ENCODE assay signal across 1 cellular context in genomic region chr2:111698743-111699554, GRCh38.
TF ChIP-seq lines count a peak whose summit lies in the region.

No MANE protein-coding gene starts in this region.

TF ChIP-seq in HepG2, 621 proteins besides CTCF, POLR2A, EP300 and RAD21 (continued from another document and continues in another):
- TF ChIP-seq KLF6 (CRISPR knock-in tag; IDR thresholded peaks at IDR 0.05) (peak; percentile 41; the same call in 1 of the 2 replicates), ZBTB20 (CRISPR knock-in tag; IDR thresholded peaks at IDR 0.05; ENCODE audit: borderline replicate concordance, low read depth) (peak; percentile 88; the same call in 1 of the 2 replicates), NCOA1 (CRISPR knock-in tag; IDR thresholded peaks at IDR 0.05) (no peak), ZNF891 (CRISPR knock-in tag; IDR thresholded peaks at IDR 0.05) (0 out of 2 replicates have a peak, but pooled peaks have one; percentile 29), EEA1 (CRISPR knock-in tag; IDR thresholded peaks at IDR 0.05; ENCODE audit: borderline replicate concordance) (no peak), MYNN (CRISPR knock-in tag; IDR thresholded peaks at IDR 0.05; ENCODE audit: low read depth) (no peak), ZNF781 (CRISPR knock-in tag; IDR thresholded peaks at IDR 0.05; ENCODE audit: borderline replicate concordance, not compliant biosample characterization) (no peak), ZNF501 (CRISPR knock-in tag; IDR thresholded peaks at IDR 0.05) (peak; percentile 92), KAT7 (CRISPR knock-in tag; IDR thresholded peaks at IDR 0.05; ENCODE audit: borderline replicate concordance) (no peak), HNF1B (CRISPR knock-in tag; IDR thresholded peaks at IDR 0.05) (peak; percentile 64; the same call in 1 of the 2 replicates), SCMH1 (CRISPR knock-in tag; IDR thresholded peaks at IDR 0.05; ENCODE audit: borderline replicate concordance) (no peak), ZGPAT (CRISPR knock-in tag; IDR thresholded peaks at IDR 0.05) (peak; percentile 84), ZNF317 (CRISPR knock-in tag; IDR thresholded peaks at IDR 0.05) (peak; percentile 66), ATF7-NPFF (CRISPR knock-in tag; IDR thresholded peaks at IDR 0.05; ENCODE audit: low read depth) (no peak), CBX5 (CRISPR knock-in tag; IDR thresholded peaks at IDR 0.05; ENCODE audit: borderline replicate concordance) (peak; percentile 52; the same call in 1 of the 2 replicates), KDM5A (IDR thresholded peaks at IDR 0.05; ENCODE audit: borderline replicate concordance, low read length) (no peak), FOXA1 (IDR thresholded peaks at IDR 0.05) (no peak), FOXA1 (CRISPR knock-in tag; IDR thresholded peaks at IDR 0.05) (no peak; the same call in 1 of the 2 replicates), CREB1 (IDR thresholded peaks at IDR 0.05) (0 out of 2 replicates have a peak, but pooled peaks have one; percentile 16), CREB1 (CRISPR knock-in tag; IDR thresholded peaks at IDR 0.05) (no peak; the same call in 1 of the 2 replicates), ELF1 (CRISPR knock-in tag; IDR thresholded peaks at IDR 0.05) (peak; percentile 90), SAFB2 (CRISPR knock-in tag; IDR thresholded peaks at IDR 0.05; ENCODE audit: borderline replicate concordance, low read depth) (peak; percentile 75; the same call in 1 of the 2 replicates), ZNF264 (CRISPR knock-in tag; IDR thresholded peaks at IDR 0.05) (no peak; the same call in 1 of the 2 replicates), ZNF510 (CRISPR knock-in tag; IDR thresholded peaks at IDR 0.05; ENCODE audit: low read depth) (no peak), HMG20B (CRISPR knock-in tag; conservative IDR thresholded peaks at IDR 0.05) (no peak), LCORL (IDR thresholded peaks at IDR 0.05) (no peak), LCORL (CRISPR knock-in tag; IDR thresholded peaks at IDR 0.05) (peak; percentile 59; the same call in 1 of the 2 replicates), MIER2 (CRISPR knock-in tag; IDR thresholded peaks at IDR 0.05) (peak; percentile 26; the same call in 1 of the 2 replicates), MBNL3 (CRISPR knock-in tag; conservative IDR thresholded peaks at IDR 0.05) (no peak), ZNF282 (IDR thresholded peaks at IDR 0.05; ENCODE audit: partially characterized antibody) (no peak), ZBTB21 (CRISPR knock-in tag; IDR thresholded peaks at IDR 0.05) (peak; percentile 56; the same call in 1 of the 2 replicates), HMGXB4 (CRISPR knock-in tag; IDR thresholded peaks at IDR 0.05; ENCODE audit: borderline replicate concordance in 1 of 2, low read depth in 1 of 2) (peak; percentile 67 to 69; a peak in 3 of 4 replicates)
- TF ChIP-seq, protein P1, sequence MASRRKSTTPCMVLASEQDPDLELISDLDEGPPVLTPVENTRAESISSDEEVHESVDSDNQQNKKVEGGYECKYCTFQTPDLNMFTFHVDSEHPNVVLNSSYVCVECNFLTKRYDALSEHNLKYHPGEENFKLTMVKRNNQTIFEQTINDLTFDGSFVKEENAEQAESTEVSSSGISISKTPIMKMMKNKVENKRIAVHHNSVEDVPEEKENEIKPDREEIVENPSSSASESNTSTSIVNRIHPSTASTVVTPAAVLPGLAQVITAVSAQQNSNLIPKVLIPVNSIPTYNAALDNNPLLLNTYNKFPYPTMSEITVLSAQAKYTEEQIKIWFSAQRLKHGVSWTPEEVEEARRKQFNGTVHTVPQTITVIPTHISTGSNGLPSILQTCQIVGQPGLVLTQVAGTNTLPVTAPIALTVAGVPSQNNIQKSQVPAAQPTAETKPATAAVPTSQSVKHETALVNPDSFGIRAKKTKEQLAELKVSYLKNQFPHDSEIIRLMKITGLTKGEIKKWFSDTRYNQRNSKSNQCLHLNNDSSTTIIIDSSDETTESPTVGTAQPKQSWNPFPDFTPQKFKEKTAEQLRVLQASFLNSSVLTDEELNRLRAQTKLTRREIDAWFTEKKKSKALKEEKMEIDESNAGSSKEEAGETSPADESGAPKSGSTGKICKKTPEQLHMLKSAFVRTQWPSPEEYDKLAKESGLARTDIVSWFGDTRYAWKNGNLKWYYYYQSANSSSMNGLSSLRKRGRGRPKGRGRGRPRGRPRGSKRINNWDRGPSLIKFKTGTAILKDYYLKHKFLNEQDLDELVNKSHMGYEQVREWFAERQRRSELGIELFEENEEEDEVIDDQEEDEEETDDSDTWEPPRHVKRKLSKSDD (CRISPR knock-in tag; IDR thresholded peaks at IDR 0.05; ENCODE audit: low read depth), result 0 out of 2 replicates have a peak, but pooled peaks have one; percentile 25
- TF ChIP-seq, protein P2, sequence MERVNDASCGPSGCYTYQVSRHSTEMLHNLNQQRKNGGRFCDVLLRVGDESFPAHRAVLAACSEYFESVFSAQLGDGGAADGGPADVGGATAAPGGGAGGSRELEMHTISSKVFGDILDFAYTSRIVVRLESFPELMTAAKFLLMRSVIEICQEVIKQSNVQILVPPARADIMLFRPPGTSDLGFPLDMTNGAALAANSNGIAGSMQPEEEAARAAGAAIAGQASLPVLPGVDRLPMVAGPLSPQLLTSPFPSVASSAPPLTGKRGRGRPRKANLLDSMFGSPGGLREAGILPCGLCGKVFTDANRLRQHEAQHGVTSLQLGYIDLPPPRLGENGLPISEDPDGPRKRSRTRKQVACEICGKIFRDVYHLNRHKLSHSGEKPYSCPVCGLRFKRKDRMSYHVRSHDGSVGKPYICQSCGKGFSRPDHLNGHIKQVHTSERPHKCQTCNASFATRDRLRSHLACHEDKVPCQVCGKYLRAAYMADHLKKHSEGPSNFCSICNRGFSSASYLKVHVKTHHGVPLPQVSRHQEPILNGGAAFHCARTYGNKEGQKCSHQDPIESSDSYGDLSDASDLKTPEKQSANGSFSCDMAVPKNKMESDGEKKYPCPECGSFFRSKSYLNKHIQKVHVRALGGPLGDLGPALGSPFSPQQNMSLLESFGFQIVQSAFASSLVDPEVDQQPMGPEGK (CRISPR knock-in tag; IDR thresholded peaks at IDR 0.05), result no peak
- TF ChIP-seq, protein P3, sequence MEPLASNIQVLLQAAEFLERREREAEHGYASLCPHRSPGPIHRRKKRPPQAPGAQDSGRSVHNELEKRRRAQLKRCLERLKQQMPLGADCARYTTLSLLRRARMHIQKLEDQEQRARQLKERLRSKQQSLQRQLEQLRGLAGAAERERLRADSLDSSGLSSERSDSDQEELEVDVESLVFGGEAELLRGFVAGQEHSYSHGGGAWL (CRISPR knock-in tag; IDR thresholded peaks at IDR 0.05), result 0 out of 2 replicates have a peak, but pooled peaks have one; percentile 43
- TF ChIP-seq, protein P4, sequence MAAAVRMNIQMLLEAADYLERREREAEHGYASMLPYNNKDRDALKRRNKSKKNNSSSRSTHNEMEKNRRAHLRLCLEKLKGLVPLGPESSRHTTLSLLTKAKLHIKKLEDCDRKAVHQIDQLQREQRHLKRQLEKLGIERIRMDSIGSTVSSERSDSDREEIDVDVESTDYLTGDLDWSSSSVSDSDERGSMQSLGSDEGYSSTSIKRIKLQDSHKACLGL (CRISPR knock-in tag; IDR thresholded peaks at IDR 0.05), result 0 out of 2 replicates have a peak, but pooled peaks have one; percentile 56
- TF ChIP-seq, protein P5, sequence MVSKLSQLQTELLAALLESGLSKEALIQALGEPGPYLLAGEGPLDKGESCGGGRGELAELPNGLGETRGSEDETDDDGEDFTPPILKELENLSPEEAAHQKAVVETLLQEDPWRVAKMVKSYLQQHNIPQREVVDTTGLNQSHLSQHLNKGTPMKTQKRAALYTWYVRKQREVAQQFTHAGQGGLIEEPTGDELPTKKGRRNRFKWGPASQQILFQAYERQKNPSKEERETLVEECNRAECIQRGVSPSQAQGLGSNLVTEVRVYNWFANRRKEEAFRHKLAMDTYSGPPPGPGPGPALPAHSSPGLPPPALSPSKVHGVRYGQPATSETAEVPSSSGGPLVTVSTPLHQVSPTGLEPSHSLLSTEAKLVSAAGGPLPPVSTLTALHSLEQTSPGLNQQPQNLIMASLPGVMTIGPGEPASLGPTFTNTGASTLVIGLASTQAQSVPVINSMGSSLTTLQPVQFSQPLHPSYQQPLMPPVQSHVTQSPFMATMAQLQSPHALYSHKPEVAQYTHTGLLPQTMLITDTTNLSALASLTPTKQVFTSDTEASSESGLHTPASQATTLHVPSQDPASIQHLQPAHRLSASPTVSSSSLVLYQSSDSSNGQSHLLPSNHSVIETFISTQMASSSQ (IDR thresholded peaks at IDR 0.05; ENCODE audit: low read depth), result no peak
- TF ChIP-seq, protein P5 (CRISPR knock-in tag; IDR thresholded peaks at IDR 0.05; ENCODE audit: borderline replicate concordance), result peak; percentile 39; the same call in 1 of the 2 replicates
- TF ChIP-seq, protein P6, sequence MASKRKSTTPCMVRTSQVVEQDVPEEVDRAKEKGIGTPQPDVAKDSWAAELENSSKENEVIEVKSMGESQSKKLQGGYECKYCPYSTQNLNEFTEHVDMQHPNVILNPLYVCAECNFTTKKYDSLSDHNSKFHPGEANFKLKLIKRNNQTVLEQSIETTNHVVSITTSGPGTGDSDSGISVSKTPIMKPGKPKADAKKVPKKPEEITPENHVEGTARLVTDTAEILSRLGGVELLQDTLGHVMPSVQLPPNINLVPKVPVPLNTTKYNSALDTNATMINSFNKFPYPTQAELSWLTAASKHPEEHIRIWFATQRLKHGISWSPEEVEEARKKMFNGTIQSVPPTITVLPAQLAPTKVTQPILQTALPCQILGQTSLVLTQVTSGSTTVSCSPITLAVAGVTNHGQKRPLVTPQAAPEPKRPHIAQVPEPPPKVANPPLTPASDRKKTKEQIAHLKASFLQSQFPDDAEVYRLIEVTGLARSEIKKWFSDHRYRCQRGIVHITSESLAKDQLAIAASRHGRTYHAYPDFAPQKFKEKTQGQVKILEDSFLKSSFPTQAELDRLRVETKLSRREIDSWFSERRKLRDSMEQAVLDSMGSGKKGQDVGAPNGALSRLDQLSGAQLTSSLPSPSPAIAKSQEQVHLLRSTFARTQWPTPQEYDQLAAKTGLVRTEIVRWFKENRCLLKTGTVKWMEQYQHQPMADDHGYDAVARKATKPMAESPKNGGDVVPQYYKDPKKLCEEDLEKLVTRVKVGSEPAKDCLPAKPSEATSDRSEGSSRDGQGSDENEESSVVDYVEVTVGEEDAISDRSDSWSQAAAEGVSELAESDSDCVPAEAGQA (IDR thresholded peaks at IDR 0.05; ENCODE audit: low read depth), result peak; percentile 61; the same call in 1 of the 2 replicates
- TF ChIP-seq, protein P6 (CRISPR knock-in tag; IDR thresholded peaks at IDR 0.05; ENCODE audit: borderline replicate concordance), result no peak
